In the genomic region with DNA sequence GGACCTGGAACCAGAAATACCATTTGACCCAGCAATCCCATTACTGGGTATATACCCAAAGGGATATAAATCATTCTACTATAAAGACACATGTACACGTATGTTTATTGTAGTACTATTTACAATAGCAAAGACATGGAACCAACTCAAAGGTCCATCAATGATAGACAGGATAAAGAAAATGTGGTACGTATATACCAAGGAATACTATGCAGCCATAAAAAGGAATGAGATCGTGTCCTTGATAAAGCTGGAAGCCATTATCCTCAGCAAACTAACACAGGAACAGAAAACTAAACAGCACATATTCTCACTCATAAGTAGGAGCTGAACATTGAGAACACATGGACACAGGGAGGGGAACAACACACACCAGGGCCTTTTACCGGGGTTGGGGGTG, we compare ENCODE assay signal across 8 cellular contexts.
DNase-seq lines count a peak whose midpoint lies in the region; ATAC-seq, FAIRE-seq and TF ChIP-seq lines count a peak whose summit lies in the region.
"Not testable (repeated sequence)": the region's sequence is repeated elsewhere in the genome, so short reads cannot be mapped to it uniquely, and the experiment has no call there.

No MANE protein-coding gene starts in this region.

- H3K4me2 ChIP-seq in A549; OCI-LY1 (ENCODE audit: low read length); K562 (ENCODE audit: insufficient read depth, low read length): not testable (repeated sequence)

- H3K79me2 ChIP-seq in OCI-LY1 (ENCODE audit: insufficient read depth, low read length); K562 (ENCODE audit: control insufficient read depth, insufficient read depth, low read length): not testable (repeated sequence)

- TF ChIP-seq CTCF in A549 (IDR thresholded peaks at IDR 0.05); HEK293 (tag by site-specific recombination; IDR thresholded peaks at IDR 0.05); OCI-LY1 (IDR thresholded peaks at IDR 0.05; ENCODE audit: low read length); K562 (IDR thresholded peaks at IDR 0.05 in 2 of 3, conservative IDR thresholded peaks at IDR 0.05 in 1 of 3; ENCODE audit: insufficient read depth in 2 of 3, low read depth in 1 of 3, low read length in 3 of 3); neural crest cell (conservative IDR thresholded peaks at IDR 0.05); progenitor cell of endocrine pancreas (IDR thresholded peaks at IDR 0.05; ENCODE audit: unreplicated experiment): not testable (repeated sequence)

- ATAC-seq in A549, SK-N-SH treated with all-trans-retinoic acid at 6 μM for 48 hours, K562: not testable (repeated sequence)

- H3K36me3 ChIP-seq in HEK293 (ENCODE audit: control insufficient read depth in 2 of 2, insufficient read depth in 1 of 2, low read length in 2 of 2); OCI-LY1 (ENCODE audit: insufficient read depth, low read length); K562 (ENCODE audit: control insufficient read depth, insufficient read depth, low read length): not testable (repeated sequence)

- H3K9me2 ChIP-seq in OCI-LY1 (ENCODE audit: low read depth, low read length): not testable (repeated sequence)

- H4K20me1 ChIP-seq in OCI-LY1 (ENCODE audit: insufficient read depth, low read length); K562 (replicated peaks; ENCODE audit: control insufficient read depth, insufficient read depth, low read length): not testable (repeated sequence)

- H3K4me3 Mint-ChIP-seq in neural crest cell; progenitor cell of endocrine pancreas (ENCODE audit: low read depth): not testable (repeated sequence)

- H3F3A ChIP-seq in OCI-LY1 (ENCODE audit: insufficient read depth, low read length): peaks cover 11% of the 10 kb centered on the region; the same call in 1 of the 2 replicates

- CTCF ChIA-PET in A549 (lab: Yijun Ruan, JAX): interaction anchor here (1.0 kb wide), 1 partner anchor 120 kb away, joined by 3 read pairs; no protein-coding TSS in a partner anchor
- CTCF ChIA-PET in HEK293 (lab: Yijun Ruan, JAX); K562 (lab: Yijun Ruan, JAX; ENCODE audit: low intra/inter-chr PET ratio): not testable (repeated sequence)

- not testable (repeated sequence) for DNase-seq in A549 (ENCODE audit: low read depth in 1 of 2, low spot score in 1 of 2); GM12891 (ENCODE audit: insufficient read length, low spot score); K562 (ENCODE audit: extremely low read depth in 1 of 4, low spot score in 3 of 4); neural crest cell (ENCODE audit: low read depth, low spot score); progenitor cell of endocrine pancreas (ENCODE audit: low spot score, unreplicated experiment)

- H3K27ac ChIP-seq in A549; HEK293 (ENCODE audit: extremely low read depth, low read depth, low read length); K562 (ENCODE audit: extremely low read depth, low read depth, low read length): not testable (repeated sequence)
- H3K27ac ChIP-seq in OCI-LY1 (ENCODE audit: low read depth, low read length, poor library complexity, severe bottlenecking): peak overlapping the region; percentile 97

- FAIRE-seq in A549 (lab: Jason Lieb, UNC): peak; percentile 81
- FAIRE-seq in GM12891 (lab: Jason Lieb, UNC): peak; percentile 59
- FAIRE-seq in K562 (lab: Jason Lieb, UNC): not testable (repeated sequence)

- H2AFZ ChIP-seq in OCI-LY1 (ENCODE audit: low read length); K562 (ENCODE audit: low read depth, low read length): not testable (repeated sequence)

- not testable (repeated sequence) for H3K9me3 ChIP-seq in A549; HEK293 (ENCODE audit: control insufficient read depth, insufficient read depth, low read depth, low read length); OCI-LY1 (ENCODE audit: low read length); K562 (replicated peaks; ENCODE audit: control insufficient read depth, insufficient read depth, low read depth, low read length)

- H3K27me3 Mint-ChIP-seq in neural crest cell (ENCODE audit: low read depth); progenitor cell of endocrine pancreas: not testable (repeated sequence)

- BruUV-seq in K562 (replicated peaks; lab: Mats Ljungman, UMichigan): not testable (repeated sequence)

- TF ChIP-seq POLR2A in A549 (IDR thresholded peaks at IDR 0.05; ENCODE audit: low read length); GM12891 (IDR thresholded peaks at IDR 0.05; ENCODE audit: low read depth, low read length); K562 (conservative IDR thresholded peaks at IDR 0.05): not testable (repeated sequence)

- H3K27me3 ChIP-seq in OCI-LY1 (ENCODE audit: insufficient read depth, low read length); K562 (ENCODE audit: control insufficient read depth in 2 of 2, insufficient read depth in 2 of 2, low read length in 2 of 2): not testable (repeated sequence)

- H3K4me1 ChIP-seq in A549: peaks cover 51% of the 10 kb centered on the region
- peaks cover 13% of the 10 kb centered on the region for H3K4me1 ChIP-seq in HEK293 (ENCODE audit: control insufficient read depth, insufficient read depth, low read length)
- peaks cover 88% of the 10 kb centered on the region for H3K4me1 ChIP-seq in OCI-LY1 (ENCODE audit: insufficient read depth, low read length, severe bottlenecking)
- not testable (repeated sequence) for H3K4me1 ChIP-seq in K562 (replicated peaks in 1 of 2; ENCODE audit: control insufficient read depth in 2 of 2, insufficient read depth in 2 of 2, low read length in 2 of 2)

- H3K9me3 Mint-ChIP-seq in neural crest cell; progenitor cell of endocrine pancreas (ENCODE audit: low read depth): not testable (repeated sequence)

- TF ChIP-seq RAD21 in A549 (conservative IDR thresholded peaks at IDR 0.05 in 1 of 2, IDR thresholded peaks at IDR 0.05 in 1 of 2); K562 (CRISPR knock-in tag; conservative IDR thresholded peaks at IDR 0.05 in 1 of 2, IDR thresholded peaks at IDR 0.05 in 1 of 2): not testable (repeated sequence)

- H3K4me3 ChIP-seq in A549; HEK293 (ENCODE audit: low read depth, low read length); OCI-LY1 (ENCODE audit: low read depth, low read length, poor library complexity, severe bottlenecking); K562: not testable (repeated sequence)

- H3K27ac Mint-ChIP-seq in neural crest cell (ENCODE audit: unreplicated experiment) (peak overlapping the region; percentile 2), progenitor cell of endocrine pancreas (peak overlapping the region; percentile 24)

- not testable (repeated sequence) for H3K9me1 ChIP-seq in K562 (ENCODE audit: control insufficient read depth, insufficient read depth, low read length)

- in situ Hi-C loops in K562 (cut with MboI): not testable (repeated sequence)

- H3K36me3 Mint-ChIP-seq in neural crest cell (ENCODE audit: low read depth); progenitor cell of endocrine pancreas (ENCODE audit: insufficient read depth): not testable (repeated sequence)

- intact Hi-C loops in K562 (cut with micrococcal nuclease): not testable (repeated sequence)

- POLR2A ChIA-PET in A549 (lab: Yijun Ruan, JAX); HEK293 (lab: Yijun Ruan, JAX); K562 (lab: Yijun Ruan, JAX): not testable (repeated sequence)

- H3K9ac ChIP-seq in OCI-LY1 (ENCODE audit: low read length); K562 (ENCODE audit: insufficient read depth in 1 of 2, low read depth in 2 of 2, low read length in 2 of 2): not testable (repeated sequence)

- not testable (repeated sequence) for TF ChIP-seq EP300 in A549 (IDR thresholded peaks at IDR 0.05); K562 (IDR thresholded peaks at IDR 0.05; ENCODE audit: low read length)

- 89% methylated on average over 4 of the region's 4 CpGs for WGBS in A549 (ENCODE audit: missing lambda C conversion rate)
- WGBS in K562 (ENCODE audit: insufficient coverage, low coverage, missing lambda C conversion rate): 10% methylated on average over 3 of the region's 4 CpGs

- H3K4me1 Mint-ChIP-seq in neural crest cell (peaks cover 59% of the 10 kb centered on the region), progenitor cell of endocrine pancreas (ENCODE audit: low read depth) (peaks cover 28% of the 10 kb centered on the region)

TF ChIP-seq in HEK293, 187 proteins besides CTCF, POLR2A, EP300 and RAD21:
- TF ChIP-seq ZNF580 (tag by site-specific recombination; IDR thresholded peaks at IDR 0.05) (peak; percentile 77), ZNF146 (tag by site-specific recombination; IDR thresholded peaks at IDR 0.05) (peak; percentile 98)

TF ChIP-seq in SK-N-SH treated with all-trans-retinoic acid at 6 μM for 48 hours, 23 proteins besides CTCF, POLR2A, EP300 and RAD21:
- TF ChIP-seq ZNF8 (CRISPR knock-in tag; IDR thresholded peaks at IDR 0.05): peak; percentile 78

TF ChIP-seq in K562, 482 proteins besides CTCF, POLR2A, EP300 and RAD21:
- TF ChIP-seq ZNF146 (CRISPR knock-in tag; IDR thresholded peaks at IDR 0.05; ENCODE audit: unreplicated experiment): peak; percentile 8
